In genomic region chr6:88349511-88349910, GRCh38 we compare ENCODE assay signal across 29 cellular contexts.
DNase-seq lines count a peak whose midpoint lies in the region; ATAC-seq and TF ChIP-seq lines count a peak whose summit lies in the region.
"Had no signal": no experiment of that assay in that cellular context is flagged by ENCODE, and none has a peak within 500 bp of the region (broad histone marks: within the 10 kb centered on the region; RNA-seq: fewer than 3 reads in every experiment).

No MANE protein-coding gene starts in this region.

- no TSS peak for BruUV-seq in mammary epithelial cell (replicated peaks; lab: Mats Ljungman, UMichigan)

- H2AFZ ChIP-seq in SK-N-SH (ENCODE audit: low read depth), result 0 out of 2 replicates have a peak overlapping the region, but pooled peaks have one; percentile 29
- H2AFZ ChIP-seq in mammary epithelial cell (ENCODE audit: low read depth, low read length), result no peak overlapping the region
- H2AFZ ChIP-seq: parathyroid adenoma had no signal

- POLR2A ChIA-PET in SK-N-SH (lab: Yijun Ruan, JAX), result no interaction called here

- in situ Hi-C loops in mammary epithelial cell (cut with MboI; ENCODE audit: low sequenced_read_pairs in 2 of 2), result no loop called here

- no peak overlapping the region for H3K4me3 ChIP-seq in SK-N-SH (ENCODE audit: low read depth in 2 of 2, low read length in 1 of 2)
- H3K4me3 ChIP-seq in mammary epithelial cell (replicated peaks in 1 of 3; ENCODE audit: insufficient read depth in 1 of 3, low read depth in 2 of 3, low read length in 3 of 3), result no peak overlapping the region
- no peak overlapping the region for H3K4me3 ChIP-seq in fibroblast of the aortic adventitia (ENCODE audit: low read depth, low read length)
- H3K4me3 ChIP-seq: coronary artery, heart left ventricle, K562, MG63, testis had no signal

- H3K27ac ChIP-seq in SK-N-SH (ENCODE audit: low read depth in 2 of 2, low read length in 1 of 2), result peak overlapping the region in 1 of 2 experiments; percentile 59; a peak in 1 of 4 replicates
- H3K27ac ChIP-seq in mammary epithelial cell (ENCODE audit: insufficient read depth, low read depth, low read length), result peak overlapping the region; percentile 33
- H3K27ac ChIP-seq: 22Rv1, coronary artery, heart left ventricle, parathyroid adenoma, testis had no signal

- H3K9ac ChIP-seq in SK-N-SH (no peak overlapping the region), mammary epithelial cell (ENCODE audit: insufficient read depth, low read length) (no peak overlapping the region)
- H3K9ac ChIP-seq: parathyroid adenoma had no signal

- CTCF ChIA-PET in SK-N-SH (lab: Yijun Ruan, JAX), result no interaction called here
- CTCF ChIA-PET in mammary epithelial cell (lab: Charles Lee; ENCODE audit: low non-redundant PET), result no interaction called here

- no peaks in the 10 kb centered on the region for H3K9me2 ChIP-seq in SK-N-SH

- H3K4me1 ChIP-seq in SK-N-SH (ENCODE audit: control insufficient read depth in 1 of 2, insufficient read depth in 2 of 2, low read depth in 1 of 2, low read length in 1 of 2) (no peaks in the 10 kb centered on the region), mammary epithelial cell (ENCODE audit: insufficient read depth, low read length) (peaks cover 12% of the 10 kb centered on the region)
- H3K4me1 ChIP-seq: heart left ventricle, parathyroid adenoma, testis had no signal

- TF ChIP-seq CTCF in SK-N-SH (IDR thresholded peaks at IDR 0.05), result no peak
- TF ChIP-seq CTCF in mammary epithelial cell (conservative IDR thresholded peaks at IDR 0.05 in 1 of 2, IDR thresholded peaks at IDR 0.05 in 1 of 2; ENCODE audit: extremely low read depth in 1 of 2, insufficient read depth in 1 of 2, low read depth in 1 of 2, low read length in 2 of 2), result no peak
- TF ChIP-seq CTCF in fibroblast of the aortic adventitia (IDR thresholded peaks at IDR 0.05; ENCODE audit: insufficient read depth, low read length), result no peak

- DNase-seq in SK-N-SH (no peak), mammary epithelial cell (peak; percentile 58), fibroblast of the aortic adventitia (ENCODE audit: low read depth) (peak; percentile 83), NCI-H524 (lab: John Stamatoyannopoulos, UW) (no peak), medulla oblongata (ENCODE audit: extremely low spot score) (no peak)
- DNase-seq in stimulated activated CD4-positive, alpha-beta T cell treated with anti-CD3 and anti-CD28 coated beads, Interleukin-4, amount 100 ng/mL, for 24 hours, result no peak
- DNase-seq: activated CD4-positive, CD25-positive, alpha-beta regulatory T cell; activated CD8-positive, alpha-beta memory T cell treated with anti-CD3 and anti-CD28 coated beads, Interleukin-2, amount 10 ng/mL, durations not matched to agents 7 days and 5 days; activated naive CD8-positive, alpha-beta T cell treated with anti-CD3 and anti-CD28 coated beads, Interleukin-2, amount 50 U/mL, for 24 hours; activated T-cell treated with anti-CD3 and anti-CD28 coated beads, Interleukin-2, amount 50 U/mL, for 48 hours; AML-193; CD4-positive, alpha-beta T cell; DMS 273 treated with DMSO at 0.1 percent for 48 hours; heart left ventricle; left cardiac atrium; MG63; NCI-H1105 treated with DMSO at 0.1 percent for 48 hours; NCI-H1930; stimulated activated CD4-positive, alpha-beta T cell treated with anti-CD3 and anti-CD28 coated beads, Interleukin-15, amount 100 ng/mL, for 24 hours; stimulated activated naive CD8-positive, alpha-beta T cell treated with anti-CD3 and anti-CD28 coated beads, Interleukin-15, Interleukin-2, amounts not matched to agents 100 U/mL and 50 U/mL, for 24 hours; testis had no signal

- H3K9me3 ChIP-seq in SK-N-SH, result no peaks in the 10 kb centered on the region
- no peaks in the 10 kb centered on the region for H3K9me3 ChIP-seq in mammary epithelial cell (replicated peaks; ENCODE audit: insufficient read depth, low read length)
- H3K9me3 ChIP-seq: heart left ventricle, MG63, testis had no signal

- H3F3A ChIP-seq in SK-N-SH (replicated peaks; ENCODE audit: insufficient read depth), result no peaks in the 10 kb centered on the region

- intact Hi-C loops in mammary epithelial cell (cut with micrococcal nuclease), result no loop called here

- H3K27me3 ChIP-seq in SK-N-SH (ENCODE audit: insufficient read depth) (no peaks in the 10 kb centered on the region), mammary epithelial cell (ENCODE audit: insufficient read depth, low read length) (peaks cover 2% of the 10 kb centered on the region)
- H3K27me3 ChIP-seq: heart left ventricle, MG63, testis had no signal

- ATAC-seq in SK-N-SH treated with all-trans-retinoic acid at 6 μM for 48 hours, result no peak
- no peak for ATAC-seq in GM18505 (IDR thresholded peaks at IDR 0.05; ENCODE audit: unreplicated experiment)
- ATAC-seq: activated CD8-positive, alpha-beta memory T cell treated with anti-CD3 and anti-CD28 coated beads, Interleukin-2, amount 10 ng/mL, durations not matched to agents 7 days and 5 days; activated naive CD8-positive, alpha-beta T cell treated with anti-CD3 and anti-CD28 coated beads, Interleukin-2, amount 50 U/mL, for 24 hours; HCT116; heart left ventricle; K562; left cardiac atrium; sciatic nerve; stimulated activated naive CD8-positive, alpha-beta T cell treated with anti-CD3 and anti-CD28 coated beads, Interleukin-15, Interleukin-2, amounts not matched to agents 100 U/mL and 50 U/mL, for 24 hours had no signal

- dilution Hi-C loops in mammary epithelial cell (cut with HindIII; ENCODE audit: low sequenced_read_pairs), result no loop called here

- H3K4me2 ChIP-seq in SK-N-SH, result no peak overlapping the region; the same call in 1 of the 2 replicates
- H3K4me2 ChIP-seq in mammary epithelial cell (ENCODE audit: insufficient read depth, low read depth, low read length), result peak overlapping the region; percentile 45

- H3K36me3 ChIP-seq in SK-N-SH (replicated peaks in 1 of 2; ENCODE audit: control insufficient read depth in 1 of 2, insufficient read depth in 2 of 2, low read length in 1 of 2), result no peaks in the 10 kb centered on the region
- H3K36me3 ChIP-seq in mammary epithelial cell (ENCODE audit: insufficient read depth, low read length), result no peaks in the 10 kb centered on the region
- H3K36me3 ChIP-seq: heart left ventricle, MG63 had no signal

- WGBS in SK-N-SH (ENCODE audit: low lambda C conversion rate), result 0% methylated on average over 1 of the region's 1 CpG
- 6% methylated on average over 1 of the region's 1 CpG for WGBS in mammary epithelial cell (ENCODE audit: low coverage, missing lambda C conversion rate)

- TF ChIP-seq POLR2A in GM18505 (IDR thresholded peaks at IDR 0.05; ENCODE audit: borderline replicate concordance, extremely low read depth, insufficient read depth, insufficient read length), result no peak

- H3K79me2 ChIP-seq in SK-N-SH (ENCODE audit: insufficient read depth), result no peaks in the 10 kb centered on the region
- H3K79me2 ChIP-seq in mammary epithelial cell (ENCODE audit: insufficient read depth, low read length), result no peaks in the 10 kb centered on the region
- H3K79me2 ChIP-seq: parathyroid adenoma had no signal

- no peak for TF ChIP-seq RAD21 in SK-N-SH (IDR thresholded peaks at IDR 0.05; ENCODE audit: low read length)

- no peak for TF ChIP-seq EP300 in SK-N-SH (IDR thresholded peaks at IDR 0.05; ENCODE audit: borderline replicate concordance in 1 of 2, low read depth in 1 of 2, low read length in 1 of 2)

- H4K20me1 ChIP-seq in SK-N-SH (ENCODE audit: insufficient read depth) (no peaks in the 10 kb centered on the region), mammary epithelial cell (ENCODE audit: insufficient read depth, low read length) (no peaks in the 10 kb centered on the region)

TF ChIP-seq in SK-N-SH, 30 proteins besides CTCF, POLR2A, EP300 and RAD21:
- TF ChIP-seq, protein P1, sequence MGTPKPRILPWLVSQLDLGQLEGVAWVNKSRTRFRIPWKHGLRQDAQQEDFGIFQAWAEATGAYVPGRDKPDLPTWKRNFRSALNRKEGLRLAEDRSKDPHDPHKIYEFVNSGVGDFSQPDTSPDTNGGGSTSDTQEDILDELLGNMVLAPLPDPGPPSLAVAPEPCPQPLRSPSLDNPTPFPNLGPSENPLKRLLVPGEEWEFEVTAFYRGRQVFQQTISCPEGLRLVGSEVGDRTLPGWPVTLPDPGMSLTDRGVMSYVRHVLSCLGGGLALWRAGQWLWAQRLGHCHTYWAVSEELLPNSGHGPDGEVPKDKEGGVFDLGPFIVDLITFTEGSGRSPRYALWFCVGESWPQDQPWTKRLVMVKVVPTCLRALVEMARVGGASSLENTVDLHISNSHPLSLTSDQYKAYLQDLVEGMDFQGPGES (IDR thresholded peaks at IDR 0.05; ENCODE audit: low read depth, low read length), result no peak
- TF ChIP-seq FOSL2 (IDR thresholded peaks at IDR 0.05; ENCODE audit: borderline replicate concordance, low read depth), result peak; percentile 6; the same call in 1 of the 2 replicates

TF ChIP-seq in SK-N-SH treated with all-trans-retinoic acid at 6 μM for 48 hours, 23 proteins besides CTCF, POLR2A, EP300 and RAD21:
- TF ChIP-seq ZNF565 (CRISPR knock-in tag; conservative IDR thresholded peaks at IDR 0.05; ENCODE audit: low read depth), result no peak

Comparison
In these comparisons a context has a peak if more than half of its experiments do, and no peak if none do; other contexts are left out.
1. DNase-seq: peak in mammary epithelial cell (single experiment) and fibroblast of the aortic adventitia (single experiment); none in SK-N-SH (single experiment), NCI-H524 (0 of 2), stimulated activated CD4-positive, alpha-beta T cell treated with anti-CD3 and anti-CD28 coated beads, Interleukin-4, amount 100 ng/mL, for 24 hours (single experiment) and medulla oblongata (single experiment).